ENCODE assay signal across 8 cellular contexts in the genomic region with DNA sequence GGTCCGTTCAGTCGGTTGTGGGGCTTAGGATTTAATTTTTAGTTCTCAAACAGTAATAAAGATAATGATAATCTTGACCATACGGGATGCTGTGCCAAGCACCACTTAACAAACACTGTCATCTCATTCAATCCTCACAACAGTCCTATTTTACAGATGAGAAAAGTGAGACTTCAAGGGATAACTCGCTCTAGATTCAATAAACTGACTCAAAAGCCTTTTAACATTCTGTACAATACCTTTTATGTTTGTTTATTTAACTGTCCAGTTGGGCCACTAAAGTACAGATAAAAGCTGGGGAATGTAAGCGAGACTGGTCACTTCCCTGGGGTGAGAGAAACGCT. TPM values are rescaled to one million over a fixed set of nuclear protein-coding genes. Genes with fewer than 3 reads are reported as not detected.
A peak's percentile ranks its signal among the peaks of the same experiment; 100 is the strongest.
DNase-seq lines count a peak whose midpoint lies in the region; ATAC-seq and TF ChIP-seq lines count a peak whose summit lies in the region.

No MANE protein-coding gene starts in this region.

- POLR2A ChIA-PET in MCF 10A (lab: Yijun Ruan, JAX): interaction anchor here (0.5 to 1.4 kb wide), 4 partner anchors 12 to 102 kb away, joined by 3 to 4 read pairs (median 4); a partner anchor contains a TSS

- H3K27me3 ChIP-seq in mucosa of rectum (ENCODE audit: control insufficient read depth in 2 of 2, insufficient read depth in 2 of 2, low read length in 2 of 2): no peaks in the 10 kb centered on the region

- peak overlapping the region; percentile 91 for H3K4me3 Mint-ChIP-seq in HFFc6
- peak overlapping the region; percentile 79 for H3K4me3 Mint-ChIP-seq in MCF 10A (ENCODE audit: unreplicated experiment)

- DNase-seq in HFFc6 (no peak), MCF 10A (ENCODE audit: unreplicated experiment) (no peak), NCI-H446 treated with DMSO at 0.1 percent for 48 hours (lab: John Stamatoyannopoulos, UW) (no peak), superior temporal gyrus (ENCODE audit: extremely low spot score) (no peak), activated gamma-delta T cell (lab: John Stamatoyannopoulos, UW) (no peak)

- TF ChIP-seq CTCF in 22Rv1 (IDR thresholded peaks at IDR 0.05) (no peak), HFFc6 (IDR thresholded peaks at IDR 0.05) (no peak), MCF 10A (IDR thresholded peaks at IDR 0.05; ENCODE audit: unreplicated experiment) (no peak)

- no peaks in the 10 kb centered on the region for H3K9me3 ChIP-seq in mucosa of rectum (ENCODE audit: control insufficient read depth in 2 of 2, low read length in 2 of 2)

- no peaks in the 10 kb centered on the region for H3K36me3 ChIP-seq in mucosa of rectum (ENCODE audit: control insufficient read depth in 2 of 2, insufficient read depth in 2 of 2, low read length in 2 of 2)

- peak overlapping the region in 1 of 2 donors; percentile 80 for H3K9ac ChIP-seq in mucosa of rectum (ENCODE audit: low read depth in 1 of 2, low read length in 2 of 2)

- H3K4me1 ChIP-seq in mucosa of rectum (ENCODE audit: control insufficient read depth in 2 of 2, insufficient read depth in 2 of 2, low read length in 2 of 2): peaks cover 11 to 21% of the 10 kb centered on the region in 2 donors

- H3K27me3 Mint-ChIP-seq in HFFc6 (ENCODE audit: insufficient read depth) (peaks cover 3% of the 10 kb centered on the region; the same call in 1 of the 2 replicates), MCF 10A (ENCODE audit: insufficient read depth, unreplicated experiment) (no peaks in the 10 kb centered on the region)

- H3K9me3 Mint-ChIP-seq in HFFc6: no peaks in the 10 kb centered on the region
- no peaks in the 10 kb centered on the region for H3K9me3 Mint-ChIP-seq in MCF 10A (ENCODE audit: unreplicated experiment)

- H3K4me3 ChIP-seq in mucosa of rectum (ENCODE audit: low read length in 2 of 2): peak overlapping the region; percentile 89 to 93

- CTCF ChIA-PET in MCF 10A (lab: Yijun Ruan, JAX): interaction anchor here (0.5 to 1.7 kb wide), 6 partner anchors 15 to 796 kb away, joined by 3 to 5 read pairs (median 4); no protein-coding TSS in a partner anchor

- no TSS peak for BruUV-seq in MCF 10A (replicated peaks; lab: Mats Ljungman, UMichigan)

- ATAC-seq in GM19467 (IDR thresholded peaks at IDR 0.05; ENCODE audit: unreplicated experiment): no peak

- H3K27ac Mint-ChIP-seq in HFFc6 (peak overlapping the region; percentile 92; the same call in 1 of the 2 replicates), MCF 10A (ENCODE audit: low read depth, unreplicated experiment) (peak overlapping the region; percentile 87)

- intact Hi-C loops in MCF 10A (cut with micrococcal nuclease): loop anchor here (2.0 kb wide), 1 partner anchor 66 kb away; no protein-coding TSS in a partner anchor

- H3K4me1 Mint-ChIP-seq in HFFc6 (ENCODE audit: low read depth) (peaks cover 40% of the 10 kb centered on the region), MCF 10A (ENCODE audit: insufficient read depth, unreplicated experiment) (peaks cover 8% of the 10 kb centered on the region)

- H3K36me3 Mint-ChIP-seq in HFFc6 (ENCODE audit: low read depth) (no peaks in the 10 kb centered on the region), MCF 10A (ENCODE audit: insufficient read depth, unreplicated experiment) (no peaks in the 10 kb centered on the region)

- peak overlapping the region; percentile 89 for H3K27ac ChIP-seq in 22Rv1
- H3K27ac ChIP-seq in mucosa of rectum (ENCODE audit: low read depth in 2 of 2, low read length in 2 of 2): no peak overlapping the region

RNA-seq across cellular contexts. Expression of a gene that starts 0.4 kb away (rescaled TPM):
- total RNA-seq in HFFc6 (2021; fragmentation: NEBNext Ultra II Directional; extraction: Animal tissue kit (Norgen Biotek cat#: 25700)): 1 to 10 TPM in 4 of 6 experiments, under 1 TPM in 2; 0.71 to 2.4 (median 1.2) TPM
- total RNA-seq in MCF 10A (2022): 2.9 and 3.7 TPM in 2 replicates

RNA-seq across cellular contexts. Expression of a gene that starts 33.0 kb away (rescaled TPM):
- total RNA-seq in HFFc6 (2021; fragmentation: NEBNext Ultra II Directional; extraction: Animal tissue kit (Norgen Biotek cat#: 25700)): 10 to 100 TPM; 11.0 to 18.1 (median 14.9) TPM
- 0.68 and 1.3 TPM in 2 replicates for total RNA-seq in MCF 10A (2022)
